1 cellular context compared by ENCODE assay signal in the genomic region with DNA sequence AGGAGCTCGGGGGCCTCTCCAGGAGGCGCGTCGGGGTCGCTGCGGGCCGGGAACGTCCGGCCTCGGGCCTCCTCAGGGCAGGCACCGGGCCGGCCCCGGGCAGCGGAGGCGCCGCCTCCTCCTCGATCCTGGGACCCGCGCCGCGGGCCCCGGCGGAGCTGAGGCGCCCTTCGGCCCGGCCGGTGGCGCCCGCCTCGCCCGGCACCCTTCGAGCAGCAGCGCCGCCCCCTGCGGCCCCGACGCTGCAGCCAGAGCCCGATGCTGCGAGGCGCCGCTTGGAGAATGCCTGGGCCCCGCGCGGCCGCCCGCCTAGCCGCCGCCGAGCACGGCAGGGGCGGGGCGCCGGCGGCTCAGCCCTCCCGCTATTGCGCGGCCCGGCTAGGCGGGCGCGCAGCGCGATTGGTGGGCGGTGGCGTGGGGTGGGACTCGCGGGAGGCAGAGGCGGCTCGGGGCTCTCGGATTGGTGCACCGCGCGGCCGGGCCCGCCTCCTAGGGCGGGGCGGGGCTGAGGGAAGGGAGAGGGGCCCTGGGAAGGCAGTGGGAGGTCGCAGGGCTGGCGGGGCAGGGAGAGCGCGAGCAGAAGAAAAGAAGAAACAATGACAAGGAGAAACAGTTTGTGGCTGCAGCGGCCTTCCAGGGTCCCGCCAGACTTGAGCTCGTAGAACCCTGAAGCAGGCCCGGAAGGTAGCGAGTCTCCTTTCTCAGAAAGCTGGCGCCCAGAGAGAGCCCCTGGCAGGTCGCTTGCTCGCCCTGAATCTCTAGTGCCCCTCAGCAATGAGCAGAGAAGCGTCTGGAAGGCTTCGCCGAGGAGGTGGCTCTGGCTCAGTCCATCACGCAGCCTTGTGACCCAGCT.
A peak's percentile ranks its signal among the peaks of the same experiment; 100 is the strongest.
TF ChIP-seq lines count a peak whose summit lies in the region.

A gene (minus strand): TSS at position 284 of the 853 bp plus-strand sequence. CDS start 852 bp downstream, outside the sequence.

TF ChIP-seq in GM23338, 12 proteins besides CTCF, POLR2A, EP300 and RAD21 (continued from another document):
- TF ChIP-seq, protein P1, sequence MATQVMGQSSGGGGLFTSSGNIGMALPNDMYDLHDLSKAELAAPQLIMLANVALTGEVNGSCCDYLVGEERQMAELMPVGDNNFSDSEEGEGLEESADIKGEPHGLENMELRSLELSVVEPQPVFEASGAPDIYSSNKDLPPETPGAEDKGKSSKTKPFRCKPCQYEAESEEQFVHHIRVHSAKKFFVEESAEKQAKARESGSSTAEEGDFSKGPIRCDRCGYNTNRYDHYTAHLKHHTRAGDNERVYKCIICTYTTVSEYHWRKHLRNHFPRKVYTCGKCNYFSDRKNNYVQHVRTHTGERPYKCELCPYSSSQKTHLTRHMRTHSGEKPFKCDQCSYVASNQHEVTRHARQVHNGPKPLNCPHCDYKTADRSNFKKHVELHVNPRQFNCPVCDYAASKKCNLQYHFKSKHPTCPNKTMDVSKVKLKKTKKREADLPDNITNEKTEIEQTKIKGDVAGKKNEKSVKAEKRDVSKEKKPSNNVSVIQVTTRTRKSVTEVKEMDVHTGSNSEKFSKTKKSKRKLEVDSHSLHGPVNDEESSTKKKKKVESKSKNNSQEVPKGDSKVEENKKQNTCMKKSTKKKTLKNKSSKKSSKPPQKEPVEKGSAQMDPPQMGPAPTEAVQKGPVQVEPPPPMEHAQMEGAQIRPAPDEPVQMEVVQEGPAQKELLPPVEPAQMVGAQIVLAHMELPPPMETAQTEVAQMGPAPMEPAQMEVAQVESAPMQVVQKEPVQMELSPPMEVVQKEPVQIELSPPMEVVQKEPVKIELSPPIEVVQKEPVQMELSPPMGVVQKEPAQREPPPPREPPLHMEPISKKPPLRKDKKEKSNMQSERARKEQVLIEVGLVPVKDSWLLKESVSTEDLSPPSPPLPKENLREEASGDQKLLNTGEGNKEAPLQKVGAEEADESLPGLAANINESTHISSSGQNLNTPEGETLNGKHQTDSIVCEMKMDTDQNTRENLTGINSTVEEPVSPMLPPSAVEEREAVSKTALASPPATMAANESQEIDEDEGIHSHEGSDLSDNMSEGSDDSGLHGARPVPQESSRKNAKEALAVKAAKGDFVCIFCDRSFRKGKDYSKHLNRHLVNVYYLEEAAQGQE (IDR thresholded peaks at IDR 0.05; ENCODE audit: unreplicated experiment) = no peak
- TF ChIP-seq CREB1 (CRISPR knock-in tag; IDR thresholded peaks at IDR 0.05; ENCODE audit: low read depth) = 0 out of 2 replicates have a peak, but pooled peaks have one; percentile 25
